2 cellular contexts compared by ENCODE assay signal in the genomic region with DNA sequence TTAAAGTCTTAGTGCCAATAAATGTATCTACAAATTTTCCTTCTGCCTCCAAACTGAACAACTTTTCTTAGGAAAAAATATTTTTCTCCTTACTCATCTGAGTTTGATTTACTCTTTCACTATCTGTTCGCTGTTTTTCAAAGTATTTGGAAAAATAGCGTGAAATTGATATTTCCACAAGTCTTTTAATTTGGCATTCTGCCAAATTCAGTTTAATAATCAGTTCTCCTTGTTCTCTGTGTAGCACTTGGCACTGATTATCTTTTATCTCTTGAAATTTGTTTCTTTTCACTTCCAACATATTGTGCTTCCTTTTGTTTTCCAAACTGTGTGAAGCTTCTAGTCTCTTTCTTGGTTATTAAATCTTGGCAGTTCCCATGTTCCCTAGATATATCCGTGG.
A peak's percentile ranks its signal among the peaks of the same experiment; 100 is the strongest.
TF ChIP-seq lines count a peak whose summit lies in the region.

No MANE protein-coding gene starts in this region.

TF ChIP-seq in HepG2, 621 proteins besides CTCF, POLR2A, EP300 and RAD21:
- peak; percentile 84 for TF ChIP-seq LCORL (IDR thresholded peaks at IDR 0.05)
- no peak for TF ChIP-seq LCORL (CRISPR knock-in tag; IDR thresholded peaks at IDR 0.05)
- TF ChIP-seq NFE2 (CRISPR knock-in tag; IDR thresholded peaks at IDR 0.05), result no peak

TF ChIP-seq in K562, 482 proteins besides CTCF, POLR2A, EP300 and RAD21:
- TF ChIP-seq ZNF436 (CRISPR knock-in tag; IDR thresholded peaks at IDR 0.05) (no peak), GABPB2 (CRISPR knock-in tag; conservative IDR thresholded peaks at IDR 0.05) (no peak), RFX5 (IDR thresholded peaks at IDR 0.05; ENCODE audit: low read depth, low read length) (no peak), NFIX (CRISPR knock-in tag; IDR thresholded peaks at IDR 0.05; ENCODE audit: low read depth) (peak; percentile 93), RBM25 (IDR thresholded peaks at IDR 0.05; ENCODE audit: low read depth, low read length, severe bottlenecking) (no peak), POLR2B (IDR thresholded peaks at IDR 0.05; ENCODE audit: low read depth, partially characterized antibody) (no peak), CXXC5 (CRISPR knock-in tag; IDR thresholded peaks at IDR 0.05) (no peak), ZNF124 (CRISPR knock-in tag; IDR thresholded peaks at IDR 0.05) (no peak), RB1 (IDR thresholded peaks at IDR 0.05; ENCODE audit: low read depth) (no peak), NFIC (IDR thresholded peaks at IDR 0.05) (peak; percentile 90), STAG1 (CRISPR knock-in tag; IDR thresholded peaks at IDR 0.05; ENCODE audit: borderline replicate concordance) (no peak)
- TF ChIP-seq, protein P1, sequence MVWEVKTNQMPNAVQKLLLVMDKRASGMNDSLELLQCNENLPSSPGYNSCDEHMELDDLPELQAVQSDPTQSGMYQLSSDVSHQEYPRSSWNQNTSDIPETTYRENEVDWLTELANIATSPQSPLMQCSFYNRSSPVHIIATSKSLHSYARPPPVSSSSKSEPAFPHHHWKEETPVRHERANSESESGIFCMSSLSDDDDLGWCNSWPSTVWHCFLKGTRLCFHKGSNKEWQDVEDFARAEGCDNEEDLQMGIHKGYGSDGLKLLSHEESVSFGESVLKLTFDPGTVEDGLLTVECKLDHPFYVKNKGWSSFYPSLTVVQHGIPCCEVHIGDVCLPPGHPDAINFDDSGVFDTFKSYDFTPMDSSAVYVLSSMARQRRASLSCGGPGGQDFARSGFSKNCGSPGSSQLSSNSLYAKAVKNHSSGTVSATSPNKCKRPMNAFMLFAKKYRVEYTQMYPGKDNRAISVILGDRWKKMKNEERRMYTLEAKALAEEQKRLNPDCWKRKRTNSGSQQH (CRISPR knock-in tag; IDR thresholded peaks at IDR 0.05), result no peak
- TF ChIP-seq, protein P2, sequence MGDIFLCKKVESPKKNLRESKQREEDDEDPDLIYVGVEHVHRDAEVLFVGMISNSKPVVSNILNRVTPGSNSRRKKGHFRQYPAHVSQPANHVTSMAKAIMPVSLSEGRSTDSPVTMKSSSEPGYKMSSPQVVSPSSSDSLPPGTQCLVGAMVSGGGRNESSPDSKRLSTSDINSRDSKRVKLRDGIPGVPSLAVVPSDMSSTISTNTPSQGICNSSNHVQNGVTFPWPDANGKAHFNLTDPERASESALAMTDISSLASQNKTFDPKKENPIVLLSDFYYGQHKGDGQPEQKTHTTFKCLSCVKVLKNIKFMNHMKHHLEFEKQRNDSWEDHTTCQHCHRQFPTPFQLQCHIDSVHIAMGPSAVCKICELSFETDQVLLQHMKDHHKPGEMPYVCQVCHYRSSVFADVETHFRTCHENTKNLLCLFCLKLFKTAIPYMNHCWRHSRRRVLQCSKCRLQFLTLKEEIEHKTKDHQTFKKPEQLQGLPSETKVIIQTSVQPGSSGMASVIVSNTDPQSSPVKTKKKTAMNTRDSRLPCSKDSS (IDR thresholded peaks at IDR 0.05; ENCODE audit: low read depth, partially characterized antibody), result no peak
- TF ChIP-seq, protein P3, sequence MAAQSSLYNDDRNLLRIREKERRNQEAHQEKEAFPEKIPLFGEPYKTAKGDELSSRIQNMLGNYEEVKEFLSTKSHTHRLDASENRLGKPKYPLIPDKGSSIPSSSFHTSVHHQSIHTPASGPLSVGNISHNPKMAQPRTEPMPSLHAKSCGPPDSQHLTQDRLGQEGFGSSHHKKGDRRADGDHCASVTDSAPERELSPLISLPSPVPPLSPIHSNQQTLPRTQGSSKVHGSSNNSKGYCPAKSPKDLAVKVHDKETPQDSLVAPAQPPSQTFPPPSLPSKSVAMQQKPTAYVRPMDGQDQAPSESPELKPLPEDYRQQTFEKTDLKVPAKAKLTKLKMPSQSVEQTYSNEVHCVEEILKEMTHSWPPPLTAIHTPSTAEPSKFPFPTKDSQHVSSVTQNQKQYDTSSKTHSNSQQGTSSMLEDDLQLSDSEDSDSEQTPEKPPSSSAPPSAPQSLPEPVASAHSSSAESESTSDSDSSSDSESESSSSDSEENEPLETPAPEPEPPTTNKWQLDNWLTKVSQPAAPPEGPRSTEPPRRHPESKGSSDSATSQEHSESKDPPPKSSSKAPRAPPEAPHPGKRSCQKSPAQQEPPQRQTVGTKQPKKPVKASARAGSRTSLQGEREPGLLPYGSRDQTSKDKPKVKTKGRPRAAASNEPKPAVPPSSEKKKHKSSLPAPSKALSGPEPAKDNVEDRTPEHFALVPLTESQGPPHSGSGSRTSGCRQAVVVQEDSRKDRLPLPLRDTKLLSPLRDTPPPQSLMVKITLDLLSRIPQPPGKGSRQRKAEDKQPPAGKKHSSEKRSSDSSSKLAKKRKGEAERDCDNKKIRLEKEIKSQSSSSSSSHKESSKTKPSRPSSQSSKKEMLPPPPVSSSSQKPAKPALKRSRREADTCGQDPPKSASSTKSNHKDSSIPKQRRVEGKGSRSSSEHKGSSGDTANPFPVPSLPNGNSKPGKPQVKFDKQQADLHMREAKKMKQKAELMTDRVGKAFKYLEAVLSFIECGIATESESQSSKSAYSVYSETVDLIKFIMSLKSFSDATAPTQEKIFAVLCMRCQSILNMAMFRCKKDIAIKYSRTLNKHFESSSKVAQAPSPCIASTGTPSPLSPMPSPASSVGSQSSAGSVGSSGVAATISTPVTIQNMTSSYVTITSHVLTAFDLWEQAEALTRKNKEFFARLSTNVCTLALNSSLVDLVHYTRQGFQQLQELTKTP (IDR thresholded peaks at IDR 0.05; ENCODE audit: low read depth in 1 of 2, partially characterized antibody in 2 of 2), result no peak
- TF ChIP-seq, protein P4, sequence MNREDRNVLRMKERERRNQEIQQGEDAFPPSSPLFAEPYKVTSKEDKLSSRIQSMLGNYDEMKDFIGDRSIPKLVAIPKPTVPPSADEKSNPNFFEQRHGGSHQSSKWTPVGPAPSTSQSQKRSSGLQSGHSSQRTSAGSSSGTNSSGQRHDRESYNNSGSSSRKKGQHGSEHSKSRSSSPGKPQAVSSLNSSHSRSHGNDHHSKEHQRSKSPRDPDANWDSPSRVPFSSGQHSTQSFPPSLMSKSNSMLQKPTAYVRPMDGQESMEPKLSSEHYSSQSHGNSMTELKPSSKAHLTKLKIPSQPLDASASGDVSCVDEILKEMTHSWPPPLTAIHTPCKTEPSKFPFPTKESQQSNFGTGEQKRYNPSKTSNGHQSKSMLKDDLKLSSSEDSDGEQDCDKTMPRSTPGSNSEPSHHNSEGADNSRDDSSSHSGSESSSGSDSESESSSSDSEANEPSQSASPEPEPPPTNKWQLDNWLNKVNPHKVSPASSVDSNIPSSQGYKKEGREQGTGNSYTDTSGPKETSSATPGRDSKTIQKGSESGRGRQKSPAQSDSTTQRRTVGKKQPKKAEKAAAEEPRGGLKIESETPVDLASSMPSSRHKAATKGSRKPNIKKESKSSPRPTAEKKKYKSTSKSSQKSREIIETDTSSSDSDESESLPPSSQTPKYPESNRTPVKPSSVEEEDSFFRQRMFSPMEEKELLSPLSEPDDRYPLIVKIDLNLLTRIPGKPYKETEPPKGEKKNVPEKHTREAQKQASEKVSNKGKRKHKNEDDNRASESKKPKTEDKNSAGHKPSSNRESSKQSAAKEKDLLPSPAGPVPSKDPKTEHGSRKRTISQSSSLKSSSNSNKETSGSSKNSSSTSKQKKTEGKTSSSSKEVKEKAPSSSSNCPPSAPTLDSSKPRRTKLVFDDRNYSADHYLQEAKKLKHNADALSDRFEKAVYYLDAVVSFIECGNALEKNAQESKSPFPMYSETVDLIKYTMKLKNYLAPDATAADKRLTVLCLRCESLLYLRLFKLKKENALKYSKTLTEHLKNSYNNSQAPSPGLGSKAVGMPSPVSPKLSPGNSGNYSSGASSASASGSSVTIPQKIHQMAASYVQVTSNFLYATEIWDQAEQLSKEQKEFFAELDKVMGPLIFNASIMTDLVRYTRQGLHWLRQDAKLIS (CRISPR knock-in tag; IDR thresholded peaks at IDR 0.05), result no peak
- TF ChIP-seq, protein P5, sequence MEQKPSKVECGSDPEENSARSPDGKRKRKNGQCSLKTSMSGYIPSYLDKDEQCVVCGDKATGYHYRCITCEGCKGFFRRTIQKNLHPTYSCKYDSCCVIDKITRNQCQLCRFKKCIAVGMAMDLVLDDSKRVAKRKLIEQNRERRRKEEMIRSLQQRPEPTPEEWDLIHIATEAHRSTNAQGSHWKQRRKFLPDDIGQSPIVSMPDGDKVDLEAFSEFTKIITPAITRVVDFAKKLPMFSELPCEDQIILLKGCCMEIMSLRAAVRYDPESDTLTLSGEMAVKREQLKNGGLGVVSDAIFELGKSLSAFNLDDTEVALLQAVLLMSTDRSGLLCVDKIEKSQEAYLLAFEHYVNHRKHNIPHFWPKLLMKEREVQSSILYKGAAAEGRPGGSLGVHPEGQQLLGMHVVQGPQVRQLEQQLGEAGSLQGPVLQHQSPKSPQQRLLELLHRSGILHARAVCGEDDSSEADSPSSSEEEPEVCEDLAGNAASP (IDR thresholded peaks at IDR 0.05), result no peak
- TF ChIP-seq, protein P6, sequence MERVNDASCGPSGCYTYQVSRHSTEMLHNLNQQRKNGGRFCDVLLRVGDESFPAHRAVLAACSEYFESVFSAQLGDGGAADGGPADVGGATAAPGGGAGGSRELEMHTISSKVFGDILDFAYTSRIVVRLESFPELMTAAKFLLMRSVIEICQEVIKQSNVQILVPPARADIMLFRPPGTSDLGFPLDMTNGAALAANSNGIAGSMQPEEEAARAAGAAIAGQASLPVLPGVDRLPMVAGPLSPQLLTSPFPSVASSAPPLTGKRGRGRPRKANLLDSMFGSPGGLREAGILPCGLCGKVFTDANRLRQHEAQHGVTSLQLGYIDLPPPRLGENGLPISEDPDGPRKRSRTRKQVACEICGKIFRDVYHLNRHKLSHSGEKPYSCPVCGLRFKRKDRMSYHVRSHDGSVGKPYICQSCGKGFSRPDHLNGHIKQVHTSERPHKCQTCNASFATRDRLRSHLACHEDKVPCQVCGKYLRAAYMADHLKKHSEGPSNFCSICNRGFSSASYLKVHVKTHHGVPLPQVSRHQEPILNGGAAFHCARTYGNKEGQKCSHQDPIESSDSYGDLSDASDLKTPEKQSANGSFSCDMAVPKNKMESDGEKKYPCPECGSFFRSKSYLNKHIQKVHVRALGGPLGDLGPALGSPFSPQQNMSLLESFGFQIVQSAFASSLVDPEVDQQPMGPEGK (CRISPR knock-in tag; IDR thresholded peaks at IDR 0.05; ENCODE audit: borderline replicate concordance), result no peak
TF ChIP-seq in K562: peak in this region for 2.
